ENCODE assay signal across 1 cellular context in genomic region chr10:7818295-7819125, GRCh38.
TF ChIP-seq lines count a peak whose summit lies in the region.

TAF3 (plus strand) TSS chr10:7818505; CDS start chr10:7818710, 205 bp downstream.

TF ChIP-seq in HepG2, 621 proteins besides CTCF, POLR2A, EP300 and RAD21 (continued from another document and continues in another):
- TF ChIP-seq ZBTB40 (IDR thresholded peaks at IDR 0.05), result no peak
- peak; percentile 80 for TF ChIP-seq ZBTB40 (CRISPR knock-in tag; IDR thresholded peaks at IDR 0.05)
- TF ChIP-seq AKAP8 (CRISPR knock-in tag; IDR thresholded peaks at IDR 0.05), result 0 out of 2 replicates have a peak, but pooled peaks have one; percentile 70
- peak; percentile 52; the same call in 1 of the 2 replicates for TF ChIP-seq E2F2 (CRISPR knock-in tag; IDR thresholded peaks at IDR 0.05; ENCODE audit: borderline replicate concordance)
- 0 out of 2 replicates have a peak, but pooled peaks have one; percentile 44 for TF ChIP-seq ZFP82 (CRISPR knock-in tag; IDR thresholded peaks at IDR 0.05; ENCODE audit: borderline replicate concordance)
- peak; percentile 82; the same call in 1 of the 2 replicates for TF ChIP-seq HMGXB3 (CRISPR knock-in tag; IDR thresholded peaks at IDR 0.05; ENCODE audit: borderline replicate concordance)
- peak; percentile 88; the same call in 1 of the 2 replicates for TF ChIP-seq ZNF230 (CRISPR knock-in tag; IDR thresholded peaks at IDR 0.05)
- TF ChIP-seq DPF2 (CRISPR knock-in tag; IDR thresholded peaks at IDR 0.05; ENCODE audit: borderline replicate concordance, low read depth), result no peak
- TF ChIP-seq NR0B2 (CRISPR knock-in tag; IDR thresholded peaks at IDR 0.05), result no peak; the same call in 1 of the 2 replicates
- TF ChIP-seq EZH2 (conservative IDR thresholded peaks at IDR 0.05; ENCODE audit: low read depth, low read length), result no peak
- TF ChIP-seq TCF7 (IDR thresholded peaks at IDR 0.05; ENCODE audit: low read depth), result no peak
- no peak for TF ChIP-seq CEBPZ (IDR thresholded peaks at IDR 0.05; ENCODE audit: low read length)
- no peak for TF ChIP-seq NR2F1 (CRISPR knock-in tag; IDR thresholded peaks at IDR 0.05)
- no peak for TF ChIP-seq FIP1L1 (IDR thresholded peaks at IDR 0.05; ENCODE audit: borderline replicate concordance, insufficient read depth, low read depth, low read length)
- TF ChIP-seq ZBTB1 (CRISPR knock-in tag; IDR thresholded peaks at IDR 0.05; ENCODE audit: borderline replicate concordance), result no peak
- TF ChIP-seq KAT7 (CRISPR knock-in tag; IDR thresholded peaks at IDR 0.05; ENCODE audit: borderline replicate concordance), result peak; percentile 97
- TF ChIP-seq RARA (CRISPR knock-in tag; IDR thresholded peaks at IDR 0.05), result peak; percentile 40; the same call in 1 of the 2 replicates
- peak; percentile 74; the same call in 1 of the 2 replicates for TF ChIP-seq ZSCAN9 (CRISPR knock-in tag; IDR thresholded peaks at IDR 0.05; ENCODE audit: borderline replicate concordance)
- TF ChIP-seq FOXJ3 (CRISPR knock-in tag; IDR thresholded peaks at IDR 0.05; ENCODE audit: borderline replicate concordance), result no peak
- TF ChIP-seq NFATC3 (CRISPR knock-in tag; IDR thresholded peaks at IDR 0.05), result peak; percentile 58; the same call in 1 of the 2 replicates
- TF ChIP-seq CREM (IDR thresholded peaks at IDR 0.05), result no peak; the same call in 1 of the 2 replicates
- no peak for TF ChIP-seq CREM (CRISPR knock-in tag; IDR thresholded peaks at IDR 0.05)
- no peak for TF ChIP-seq PLSCR1 (CRISPR knock-in tag; IDR thresholded peaks at IDR 0.05; ENCODE audit: borderline replicate concordance)
- TF ChIP-seq SNAPC4 (CRISPR knock-in tag; IDR thresholded peaks at IDR 0.05), result no peak
- peak; percentile 91 for TF ChIP-seq THAP11 (CRISPR knock-in tag; IDR thresholded peaks at IDR 0.05)
- no peak for TF ChIP-seq NPAS2 (CRISPR knock-in tag; IDR thresholded peaks at IDR 0.05; ENCODE audit: borderline replicate concordance)
- TF ChIP-seq SRSF9 (IDR thresholded peaks at IDR 0.05; ENCODE audit: borderline replicate concordance, insufficient read depth, low read depth, low read length, poor library complexity, severe bottlenecking), result no peak
- TF ChIP-seq SIN3A (IDR thresholded peaks at IDR 0.05; ENCODE audit: borderline replicate concordance, low read depth, low read length), result peak; percentile 95; the same call in 1 of the 2 replicates
